Comparison of ENCODE assay signal across 1 cellular context in the genomic region with DNA sequence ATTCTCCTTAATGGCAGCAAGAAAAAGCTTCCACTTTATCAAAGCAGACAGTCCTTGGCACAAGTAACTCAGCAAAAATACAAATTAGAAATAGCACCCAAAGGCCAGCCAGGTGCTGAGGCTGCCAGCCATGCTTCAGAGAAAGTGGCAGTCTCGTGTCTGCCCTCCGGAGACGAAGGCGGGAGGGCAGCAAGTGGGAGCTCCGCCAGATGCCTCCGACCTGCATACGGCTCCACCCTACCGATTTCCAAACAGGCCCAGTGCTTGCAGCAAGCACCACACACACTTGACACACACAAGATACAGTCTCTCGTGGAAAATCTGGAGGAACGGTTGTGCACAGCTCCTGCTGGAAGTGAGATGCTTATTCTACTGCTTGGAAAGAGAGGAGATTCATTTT.
TF ChIP-seq lines count a peak whose summit lies in the region.

No MANE protein-coding gene starts in this region.

TF ChIP-seq in IMR-90, 13 proteins besides CTCF, POLR2A, EP300 and RAD21:
- TF ChIP-seq ELK1 (IDR thresholded peaks at IDR 0.05; ENCODE audit: borderline replicate concordance, low read depth, low read length) (no peak), MAFK (IDR thresholded peaks at IDR 0.05; ENCODE audit: low read depth, low read length) (no peak), BHLHE40 (IDR thresholded peaks at IDR 0.05; ENCODE audit: low read depth, low read length) (no peak), SMC3 (IDR thresholded peaks at IDR 0.05; ENCODE audit: low read depth, low read length) (no peak), RFX5 (IDR thresholded peaks at IDR 0.05; ENCODE audit: low read depth, low read length) (no peak), CEBPB (IDR thresholded peaks at IDR 0.05; ENCODE audit: low read depth, low read length) (no peak), NFE2L2 (IDR thresholded peaks at IDR 0.05; ENCODE audit: low read depth, low read length) (no peak), MXI1 (IDR thresholded peaks at IDR 0.05; ENCODE audit: borderline replicate concordance, low read depth, low read length) (no peak), RCOR1 (IDR thresholded peaks at IDR 0.05; ENCODE audit: insufficient replicate concordance, low read length) (no peak)
- TF ChIP-seq, protein P1, sequence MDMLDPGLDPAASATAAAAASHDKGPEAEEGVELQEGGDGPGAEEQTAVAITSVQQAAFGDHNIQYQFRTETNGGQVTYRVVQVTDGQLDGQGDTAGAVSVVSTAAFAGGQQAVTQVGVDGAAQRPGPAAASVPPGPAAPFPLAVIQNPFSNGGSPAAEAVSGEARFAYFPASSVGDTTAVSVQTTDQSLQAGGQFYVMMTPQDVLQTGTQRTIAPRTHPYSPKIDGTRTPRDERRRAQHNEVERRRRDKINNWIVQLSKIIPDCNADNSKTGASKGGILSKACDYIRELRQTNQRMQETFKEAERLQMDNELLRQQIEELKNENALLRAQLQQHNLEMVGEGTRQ (IDR thresholded peaks at IDR 0.05; ENCODE audit: low read depth, low read length) = no peak
TF ChIP-seq in IMR-90: peak in this region for 0.
